ENCODE assay signal across 27 cellular contexts in the genomic region with DNA sequence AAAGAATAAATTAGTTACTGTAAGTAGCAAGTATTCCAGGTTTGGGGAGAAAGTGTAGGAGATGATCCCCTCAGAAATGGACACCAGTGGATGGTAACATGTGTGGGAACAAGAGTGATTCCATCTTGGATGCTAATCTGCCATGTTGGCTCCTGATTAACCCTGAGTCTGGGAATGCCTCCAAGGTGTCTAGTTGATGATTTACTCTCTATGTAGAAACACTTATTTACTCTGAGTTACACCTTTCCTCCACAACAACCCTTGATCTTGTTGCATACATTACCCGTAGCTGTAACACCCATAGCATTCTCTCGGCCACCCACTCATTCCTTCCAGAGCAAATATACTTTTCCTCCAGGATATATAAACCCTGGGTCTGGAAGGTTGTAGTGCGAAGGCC.
DNase-seq lines count a peak whose midpoint lies in the region; ATAC-seq, FAIRE-seq and TF ChIP-seq lines count a peak whose summit lies in the region.
"Had no signal": no experiment of that assay in that cellular context is flagged by ENCODE, and none has a peak within 500 bp of the region (broad histone marks: within the 10 kb centered on the region; RNA-seq: fewer than 3 reads in every experiment).

No MANE protein-coding gene starts in this region.

- H3K4me3 ChIP-seq in Karpas-422 (ENCODE audit: low read length) (no peak overlapping the region), kidney (ENCODE audit: low read length in 2 of 2) (no peak overlapping the region)
- H3K4me3 ChIP-seq: BLaER1 treated with 17β-estradiol and CSF1 and Interleukin-3, amounts not matched to agents 10 nM and 100 nM; K562; PC-9; SJSA1 had no signal

- no peak for TF ChIP-seq CTCF in Calu3 (IDR thresholded peaks at IDR 0.05; ENCODE audit: unreplicated experiment)
- TF ChIP-seq CTCF in kidney (IDR thresholded peaks at IDR 0.05; ENCODE audit: borderline replicate concordance, extremely low read depth, insufficient read depth), result no peak

- H3K27ac ChIP-seq in Karpas-422 (ENCODE audit: low read length) (no peak overlapping the region), kidney (ENCODE audit: low read depth in 2 of 2, low read length in 2 of 2) (no peak overlapping the region)
- H3K27ac ChIP-seq: BLaER1 treated with 17β-estradiol and CSF1 and Interleukin-3, amounts not matched to agents 10 nM and 100 nM; HL-60; PC-9; SJSA1 had no signal

- H3K9ac ChIP-seq in Karpas-422 (ENCODE audit: low read length), result no peak overlapping the region
- no peak overlapping the region for H3K9ac ChIP-seq in kidney (ENCODE audit: low read length in 2 of 2)
- H3K9ac ChIP-seq: BLaER1 treated with 17β-estradiol and CSF1 and Interleukin-3, amounts not matched to agents 10 nM and 100 nM had no signal

- H2AFZ ChIP-seq in Karpas-422 (ENCODE audit: low read length), result peak overlapping the region; percentile 83
- H2AFZ ChIP-seq: PC-9 had no signal

- no peak for FAIRE-seq in kidney (lab: Jason Lieb, UNC)
- FAIRE-seq: A204.1, K562 had no signal

- CTCF ChIA-PET in Calu3 (lab: Charles Lee), result no interaction called here

- ATAC-seq in left lobe of liver, result peak; percentile 99
- ATAC-seq: HCT116, K562 had no signal

- no peaks in the 10 kb centered on the region for H3K27me3 ChIP-seq in Karpas-422 (ENCODE audit: low read length)
- H3K27me3 ChIP-seq: BLaER1 treated with 17β-estradiol and CSF1 and Interleukin-3, amounts not matched to agents 10 nM and 100 nM; SJSA1 had no signal

- H3K9me3 ChIP-seq in Karpas-422 (ENCODE audit: low read length), result no peaks in the 10 kb centered on the region
- H3K9me3 ChIP-seq in kidney (ENCODE audit: control insufficient read depth in 1 of 2, low read length in 2 of 2), result no peaks in the 10 kb centered on the region
- H3K9me3 ChIP-seq: SJSA1 had no signal

- H4K20me1 ChIP-seq in Karpas-422 (ENCODE audit: insufficient read depth, low read depth, low read length), result no peaks in the 10 kb centered on the region
- H4K20me1 ChIP-seq: BLaER1 treated with 17β-estradiol and CSF1 and Interleukin-3, amounts not matched to agents 10 nM and 100 nM had no signal

- no peaks in the 10 kb centered on the region for H3K36me3 Mint-ChIP-seq in Calu3 (ENCODE audit: insufficient read depth, unreplicated experiment)

- H3K36me3 ChIP-seq in Karpas-422 (ENCODE audit: insufficient read depth, low read length) (no peaks in the 10 kb centered on the region), kidney (ENCODE audit: control insufficient read depth in 1 of 2, insufficient read depth in 2 of 2, low read length in 2 of 2) (no peaks in the 10 kb centered on the region)
- H3K36me3 ChIP-seq: BLaER1 treated with 17β-estradiol and CSF1 and Interleukin-3, amounts not matched to agents 10 nM and 100 nM; SJSA1 had no signal

- H3K27ac Mint-ChIP-seq in Calu3 (ENCODE audit: unreplicated experiment), result peak overlapping the region; percentile 42
- H3K27ac Mint-ChIP-seq: CD4-positive, alpha-beta T cell had no signal

- H3K79me2 ChIP-seq in Karpas-422 (ENCODE audit: low read length), result no peaks in the 10 kb centered on the region

- H3K4me1 ChIP-seq in Karpas-422 (ENCODE audit: low read length), result peaks cover 15% of the 10 kb centered on the region
- no peaks in the 10 kb centered on the region for H3K4me1 ChIP-seq in kidney (ENCODE audit: control insufficient read depth in 1 of 2, insufficient read depth in 1 of 2, low read depth in 1 of 2, low read length in 2 of 2)
- H3K4me1 ChIP-seq: BLaER1 treated with 17β-estradiol and CSF1 and Interleukin-3, amounts not matched to agents 10 nM and 100 nM; SJSA1 had no signal

- H3K9me2 ChIP-seq in Karpas-422 (replicated peaks; ENCODE audit: insufficient read depth, low read length), result no peaks in the 10 kb centered on the region

- intact Hi-C loops in Calu3 (cut with micrococcal nuclease; ENCODE audit: unreplicated experiment), result no loop called here
- intact Hi-C loops in kidney (cut with DNase I), result no loop called here

- peaks cover 10% of the 10 kb centered on the region for H3K4me1 Mint-ChIP-seq in Calu3 (ENCODE audit: low read depth, unreplicated experiment)

- H3K4me3 Mint-ChIP-seq in Calu3 (ENCODE audit: low read depth, unreplicated experiment), result no peak overlapping the region
- H3K4me3 Mint-ChIP-seq: CD4-positive, alpha-beta T cell had no signal

- DNase-seq in Calu3 (peak; percentile 17), Karpas-422 (no peak), left lobe of liver (ENCODE audit: low spot score) (peak; percentile 45), renal cortical epithelial cell (ENCODE audit: low read depth) (peak; percentile 76), kidney (no peak), T-helper 1 cell (no peak), NCI-H510A treated with DMSO at 0.1 percent for 48 hours (lab: John Stamatoyannopoulos, UW) (no peak)
- DNase-seq: AML-193; CD4-positive, alpha-beta T cell; DMS 273 treated with DMSO at 0.1 percent for 48 hours; DND-41; NCI-H1105 treated with DMSO at 0.1 percent for 48 hours; NCI-H146; NCI-H2029; NCI-H446; NCI-H526; NCI-H82; NK-92 treated with Interleukin-12 subunit alpha and Interleukin-12 subunit beta, amount 100 ng/mL, for 24 hours; PC-9; Right ventricle myocardium superior; RPMI8226 had no signal

- H3K27me3 Mint-ChIP-seq in Calu3 (ENCODE audit: unreplicated experiment), result no peaks in the 10 kb centered on the region
- H3K27me3 Mint-ChIP-seq: CD4-positive, alpha-beta T cell had no signal

- no TSS peak for BruUV-seq in Calu3 (replicated peaks; lab: Mats Ljungman, UMichigan)

- no peak overlapping the region for H3K4me2 ChIP-seq in Karpas-422 (ENCODE audit: low read depth, low read length, poor library complexity, severe bottlenecking)
- H3K4me2 ChIP-seq: BLaER1 treated with 17β-estradiol and CSF1 and Interleukin-3, amounts not matched to agents 10 nM and 100 nM; PC-9 had no signal

- H3K9me3 Mint-ChIP-seq in Calu3 (ENCODE audit: low read depth, unreplicated experiment), result peaks cover 3% of the 10 kb centered on the region

Comparison
In these comparisons a context has a peak if more than half of its experiments do, and no peak if none do; other contexts are left out.
1. DNase-seq: peak in Calu3 (single experiment), left lobe of liver (single experiment) and renal cortical epithelial cell (single experiment); none in Karpas-422 (single experiment), kidney (single experiment), T-helper 1 cell (0 of 5) and NCI-H510A treated with DMSO at 0.1 percent for 48 hours (single experiment).